Comparison of ENCODE assay signal across 16 cellular contexts in the genomic region with DNA sequence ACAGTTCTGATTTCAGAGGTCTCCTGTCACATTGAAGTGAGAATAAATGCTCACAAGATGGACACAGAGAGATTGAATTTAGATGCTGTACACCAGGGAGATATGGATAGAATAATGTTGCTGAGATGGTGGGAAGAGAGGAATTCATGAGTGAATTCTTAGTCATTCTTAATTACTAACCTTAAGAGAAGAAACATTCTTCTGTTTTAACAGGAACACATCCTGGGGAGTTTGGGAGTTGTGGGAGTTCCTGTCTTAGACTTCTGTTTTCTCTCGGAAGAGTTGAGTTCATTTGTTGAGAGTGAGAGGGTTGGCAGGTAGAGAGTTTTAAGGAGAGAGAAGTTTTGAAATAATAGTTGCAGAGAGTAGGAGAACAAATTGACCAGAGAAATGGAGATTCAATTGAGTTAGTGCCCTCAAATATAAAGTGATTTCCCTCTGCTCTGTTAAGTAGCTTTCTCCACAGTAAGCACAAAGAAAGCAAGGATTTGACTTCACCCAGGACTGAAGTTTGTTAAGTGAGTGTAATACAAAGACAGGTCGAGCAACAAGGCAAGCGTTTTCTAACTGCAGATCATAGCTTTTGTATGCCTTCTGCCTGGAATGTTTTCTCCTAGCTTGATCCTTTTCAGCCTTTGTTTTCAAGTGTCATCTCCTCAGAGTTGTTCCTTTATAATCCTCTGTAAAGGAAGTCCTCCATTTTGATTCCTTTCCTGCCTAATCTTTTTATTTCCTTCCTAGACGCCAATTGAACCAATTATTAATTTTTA.
DNase-seq lines count a peak whose midpoint lies in the region; ATAC-seq and TF ChIP-seq lines count a peak whose summit lies in the region.
"Had no signal": no experiment of that assay in that cellular context is flagged by ENCODE, and none has a peak within 500 bp of the region (broad histone marks: within the 10 kb centered on the region; RNA-seq: fewer than 3 reads in every experiment).

No MANE protein-coding gene starts in this region.

- H3K9me3 Mint-ChIP-seq in activated naive CD8-positive, alpha-beta T cell treated with anti-CD3 and anti-CD28 coated beads for 36 hours, result peaks cover 8% of the 10 kb centered on the region
- peaks cover 5% of the 10 kb centered on the region for H3K9me3 Mint-ChIP-seq in activated naive CD8-positive, alpha-beta T cell treated with anti-CD3 and anti-CD28 coated beads, Interleukin-2, amount 50 U/mL, for 24 hours
- H3K9me3 Mint-ChIP-seq in WTC11, result no peaks in the 10 kb centered on the region

- POLR2A ChIA-PET in WTC11 (lab: Charles Lee), result no interaction called here

- no peak overlapping the region for H3K4me3 Mint-ChIP-seq in activated naive CD8-positive, alpha-beta T cell treated with anti-CD3 and anti-CD28 coated beads for 36 hours
- H3K4me3 Mint-ChIP-seq in activated naive CD8-positive, alpha-beta T cell treated with anti-CD3 and anti-CD28 coated beads, Interleukin-2, amount 50 U/mL, for 24 hours, result no peak overlapping the region
- H3K4me3 Mint-ChIP-seq in WTC11, result no peak overlapping the region
- H3K4me3 Mint-ChIP-seq: IgD-negative memory B cell; naive thymus-derived CD8-positive, alpha-beta T cell had no signal

- no peak for TF ChIP-seq CTCF in WTC11 (IDR thresholded peaks at IDR 0.05)
- no peak for TF ChIP-seq CTCF in prostate gland (IDR thresholded peaks at IDR 0.05)

- CTCF ChIA-PET in WTC11 (lab: Charles Lee), result no interaction called here

- H3K27ac ChIP-seq in prostate gland, result no peak overlapping the region
- H3K27ac ChIP-seq: A549, brain microvascular endothelial cell, tibial artery had no signal

- H3K27me3 Mint-ChIP-seq in activated naive CD8-positive, alpha-beta T cell treated with anti-CD3 and anti-CD28 coated beads for 36 hours, result no peaks in the 10 kb centered on the region
- no peaks in the 10 kb centered on the region for H3K27me3 Mint-ChIP-seq in activated naive CD8-positive, alpha-beta T cell treated with anti-CD3 and anti-CD28 coated beads, Interleukin-2, amount 50 U/mL, for 24 hours
- H3K27me3 Mint-ChIP-seq in WTC11 (ENCODE audit: low read depth), result no peaks in the 10 kb centered on the region
- H3K27me3 Mint-ChIP-seq: IgD-negative memory B cell; naive thymus-derived CD8-positive, alpha-beta T cell had no signal

- intact Hi-C loops in prostate gland (cut with DNase I), result no loop called here

- H3K4me1 ChIP-seq in skeletal muscle satellite cell (ENCODE audit: control insufficient read depth, insufficient read depth, low read length), result peaks cover 19% of the 10 kb centered on the region
- H3K4me1 ChIP-seq in prostate gland (replicated peaks), result no peaks in the 10 kb centered on the region
- H3K4me1 ChIP-seq: A549 had no signal

- peaks cover 21% of the 10 kb centered on the region for H3K36me3 Mint-ChIP-seq in activated naive CD8-positive, alpha-beta T cell treated with anti-CD3 and anti-CD28 coated beads for 36 hours
- H3K36me3 Mint-ChIP-seq in activated naive CD8-positive, alpha-beta T cell treated with anti-CD3 and anti-CD28 coated beads, Interleukin-2, amount 50 U/mL, for 24 hours (ENCODE audit: low read depth), result peaks cover 18% of the 10 kb centered on the region
- 0 out of 2 replicates have a peak, but pooled peaks cover 2% of the 10 kb centered on the region for H3K36me3 Mint-ChIP-seq in WTC11

- H3K36me3 ChIP-seq in skeletal muscle satellite cell (ENCODE audit: insufficient read depth, low read length) (peaks cover 2% of the 10 kb centered on the region), prostate gland (no peaks in the 10 kb centered on the region)
- H3K36me3 ChIP-seq: brain microvascular endothelial cell had no signal

- DNase-seq in activated naive CD8-positive, alpha-beta T cell treated with anti-CD3 and anti-CD28 coated beads for 36 hours, result no peak
- no peak for DNase-seq in activated naive CD8-positive, alpha-beta T cell treated with anti-CD3 and anti-CD28 coated beads, Interleukin-2, amount 50 U/mL, for 24 hours
- DNase-seq in WTC11 (ENCODE audit: low spot score), result no peak
- DNase-seq in glomerular visceral epithelial cell (ENCODE audit: extremely low spot score), result peak; percentile 58
- DNase-seq in activated CD4-positive, alpha-beta T cell treated with anti-CD3 and anti-CD28 coated beads for 1 hour, result no peak
- DNase-seq in prostate gland (ENCODE audit: low spot score), result no peak
- DNase-seq: activated CD4-positive, CD25-positive, alpha-beta regulatory T cell treated with anti-CD3 and anti-CD28 coated beads, Interleukin-2, amount 50 U/mL, for 72 hours; activated T-cell treated with anti-CD3 and anti-CD28 coated beads, Interleukin-2, amount 50 U/mL, for 1 hour; brain microvascular endothelial cell; naive thymus-derived CD8-positive, alpha-beta T cell; small intestine; tibial artery had no signal

- no peaks in the 10 kb centered on the region for H3K27me3 ChIP-seq in skeletal muscle satellite cell (ENCODE audit: control insufficient read depth, insufficient read depth, low read length)
- no peaks in the 10 kb centered on the region for H3K27me3 ChIP-seq in prostate gland (replicated peaks; ENCODE audit: insufficient read depth)
- H3K27me3 ChIP-seq: brain microvascular endothelial cell, tibial artery had no signal

- H3K4me3 ChIP-seq in skeletal muscle satellite cell (ENCODE audit: low read length) (peak overlapping the region; percentile 11), prostate gland (no peak overlapping the region)
- H3K4me3 ChIP-seq: A549, tibial artery had no signal

- peak overlapping the region; percentile 13 for H3K27ac Mint-ChIP-seq in activated naive CD8-positive, alpha-beta T cell treated with anti-CD3 and anti-CD28 coated beads for 36 hours
- no peak overlapping the region for H3K27ac Mint-ChIP-seq in activated naive CD8-positive, alpha-beta T cell treated with anti-CD3 and anti-CD28 coated beads, Interleukin-2, amount 50 U/mL, for 24 hours
- peak overlapping the region; percentile 22 for H3K27ac Mint-ChIP-seq in WTC11
- H3K27ac Mint-ChIP-seq: IgD-negative memory B cell; naive thymus-derived CD8-positive, alpha-beta T cell had no signal

- WGBS in prostate gland, result 76% methylated on average over 4 of the region's 4 CpGs

- peak overlapping the region; percentile 13 for H3K9ac ChIP-seq in skeletal muscle satellite cell (ENCODE audit: low read depth, low read length)

- no peaks in the 10 kb centered on the region for H3K4me1 Mint-ChIP-seq in activated naive CD8-positive, alpha-beta T cell treated with anti-CD3 and anti-CD28 coated beads for 36 hours
- H3K4me1 Mint-ChIP-seq in activated naive CD8-positive, alpha-beta T cell treated with anti-CD3 and anti-CD28 coated beads, Interleukin-2, amount 50 U/mL, for 24 hours, result no peaks in the 10 kb centered on the region
- H3K4me1 Mint-ChIP-seq in WTC11, result peaks cover 16% of the 10 kb centered on the region

- no peak for TF ChIP-seq POLR2A in prostate gland (IDR thresholded peaks at IDR 0.05)

- no peak for ATAC-seq in activated naive CD8-positive, alpha-beta T cell treated with anti-CD3 and anti-CD28 coated beads, Interleukin-2, amount 50 U/mL, for 24 hours
- ATAC-seq in WTC11, result no peak; the same call in none of the 2 replicates
- ATAC-seq in GM19351 (IDR thresholded peaks at IDR 0.05; ENCODE audit: unreplicated experiment), result no peak
- ATAC-seq: A549; naive thymus-derived CD8-positive, alpha-beta T cell had no signal

- H3K9me3 ChIP-seq in skeletal muscle satellite cell (replicated peaks; ENCODE audit: low read length) (no peaks in the 10 kb centered on the region), prostate gland (no peaks in the 10 kb centered on the region)
- H3K9me3 ChIP-seq: A549 had no signal

- peak overlapping the region; percentile 58 for H3K4me2 ChIP-seq in skeletal muscle satellite cell (ENCODE audit: low read length)
- H3K4me2 ChIP-seq: A549 had no signal

TF ChIP-seq in WTC11, 78 proteins besides CTCF, POLR2A, EP300 and RAD21:
- TF ChIP-seq, protein P1, sequence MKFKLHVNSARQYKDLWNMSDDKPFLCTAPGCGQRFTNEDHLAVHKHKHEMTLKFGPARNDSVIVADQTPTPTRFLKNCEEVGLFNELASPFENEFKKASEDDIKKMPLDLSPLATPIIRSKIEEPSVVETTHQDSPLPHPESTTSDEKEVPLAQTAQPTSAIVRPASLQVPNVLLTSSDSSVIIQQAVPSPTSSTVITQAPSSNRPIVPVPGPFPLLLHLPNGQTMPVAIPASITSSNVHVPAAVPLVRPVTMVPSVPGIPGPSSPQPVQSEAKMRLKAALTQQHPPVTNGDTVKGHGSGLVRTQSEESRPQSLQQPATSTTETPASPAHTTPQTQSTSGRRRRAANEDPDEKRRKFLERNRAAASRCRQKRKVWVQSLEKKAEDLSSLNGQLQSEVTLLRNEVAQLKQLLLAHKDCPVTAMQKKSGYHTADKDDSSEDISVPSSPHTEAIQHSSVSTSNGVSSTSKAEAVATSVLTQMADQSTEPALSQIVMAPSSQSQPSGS (CRISPR knock-in tag; IDR thresholded peaks at IDR 0.05; ENCODE audit: borderline replicate concordance, low read depth), result no peak
